In genomic region chr18:80004600-80005342, GRCh38 we compare ENCODE assay signal across 23 cellular contexts. TPM values are rescaled to one million over a fixed set of nuclear protein-coding genes. Genes with fewer than 3 reads are reported as not detected.
"Had no signal": no experiment of that assay in that cellular context is flagged by ENCODE, and none has a peak within 500 bp of the region (broad histone marks: within the 10 kb centered on the region; RNA-seq: fewer than 3 reads in every experiment).

No MANE protein-coding gene starts in this region.

- H3K27me3 Mint-ChIP-seq: activated CD4-positive, alpha-beta T cell treated with anti-CD3 and anti-CD28 coated beads, Interleukin-2, amount 10 ng/mL, durations not matched to agents 24 days and 14 days; activated CD8-positive, alpha-beta memory T cell treated with anti-CD3 and anti-CD28 coated beads, Interleukin-2, amount 10 ng/mL, durations not matched to agents 7 days and 5 days; activated naive CD4-positive, alpha-beta T cell treated with anti-CD3 and anti-CD28 coated beads, Interleukin-2, amount 50 U/mL, for 24 hours; activated T-cell treated with anti-CD3 and anti-CD28 coated beads, Interleukin-2, amount 50 U/mL, for 24 hours; T-helper 17 cell had no signal

- H3K4me3 ChIP-seq: ascending aorta, cardiac muscle cell had no signal

- H3K4me1 ChIP-seq: ascending aorta had no signal

- DNase-seq: activated CD4-positive, alpha-beta T cell treated with anti-CD3 and anti-CD28 coated beads for 1 hour; activated CD4-positive, alpha-beta T cell treated with anti-CD3 and anti-CD28 coated beads, Interleukin-2, amount 10 ng/mL, durations not matched to agents 24 days and 14 days; activated CD4-positive, alpha-beta T cell treated with anti-CD3 and anti-CD28 coated beads, Interleukin-2, amount 50 U/mL, for 48 hours; activated CD8-positive, alpha-beta memory T cell treated with anti-CD3 and anti-CD28 coated beads, Interleukin-2, amount 10 ng/mL, durations not matched to agents 7 days and 5 days; activated effector memory CD4-positive, alpha-beta T cell treated with Interleukin-2 at 50 U/mL for 16 hours; activated naive CD4-positive, alpha-beta T cell; activated T-cell treated with anti-CD3 and anti-CD28 coated beads, Interleukin-2, amount 50 U/mL, for 24 hours; NCI-H1092; NCI-H187; NCI-H2081; NCI-H510A treated with DMSO at 0.1 percent for 48 hours; NCI-H69; PC-3; SHP77 treated with DMSO at 0.1 percent for 48 hours; T-helper 17 cell; T-helper 9 cell had no signal

- ATAC-seq: activated CD8-positive, alpha-beta memory T cell treated with anti-CD3 and anti-CD28 coated beads, Interleukin-2, amount 10 ng/mL, durations not matched to agents 7 days and 5 days; PC-3; T-helper 17 cell; WTC11 had no signal

- H3K9me3 Mint-ChIP-seq: activated naive CD4-positive, alpha-beta T cell treated with anti-CD3 and anti-CD28 coated beads, Interleukin-2, amount 50 U/mL, for 24 hours had no signal

- H3K36me3 ChIP-seq: ascending aorta, cardiac muscle cell had no signal

- H3K27me3 ChIP-seq: ascending aorta, cardiac muscle cell had no signal

- H3K4me3 Mint-ChIP-seq: activated CD4-positive, alpha-beta T cell treated with anti-CD3 and anti-CD28 coated beads, Interleukin-2, amount 10 ng/mL, durations not matched to agents 24 days and 14 days; activated CD8-positive, alpha-beta memory T cell treated with anti-CD3 and anti-CD28 coated beads, Interleukin-2, amount 10 ng/mL, durations not matched to agents 7 days and 5 days; activated naive CD4-positive, alpha-beta T cell treated with anti-CD3 and anti-CD28 coated beads, Interleukin-2, amount 50 U/mL, for 24 hours; activated T-cell treated with anti-CD3 and anti-CD28 coated beads, Interleukin-2, amount 50 U/mL, for 24 hours; activated T-helper 1 cell treated with anti-CD3 and anti-CD28 coated beads, Interleukin-12 subunit alpha, Interleukin-12 subunit beta, Interleukin-2, Interleukin-4 antibody, amounts not matched to agents 30 ng/mL and 10 ng/mL and 1 ng/mL, durations not matched to agents 14 hours and 24 hours and 36 hours; brain; T-helper 17 cell; WTC11 had no signal

- H3K27ac Mint-ChIP-seq: activated CD4-positive, alpha-beta T cell treated with anti-CD3 and anti-CD28 coated beads, Interleukin-2, amount 10 ng/mL, durations not matched to agents 24 days and 14 days; activated CD8-positive, alpha-beta memory T cell treated with anti-CD3 and anti-CD28 coated beads, Interleukin-2, amount 10 ng/mL, durations not matched to agents 7 days and 5 days; activated naive CD4-positive, alpha-beta T cell treated with anti-CD3 and anti-CD28 coated beads, Interleukin-2, amount 50 U/mL, for 24 hours; activated T-cell treated with anti-CD3 and anti-CD28 coated beads, Interleukin-2, amount 50 U/mL, for 24 hours; activated T-helper 1 cell treated with anti-CD3 and anti-CD28 coated beads, Interleukin-12 subunit alpha, Interleukin-12 subunit beta, Interleukin-2, Interleukin-4 antibody, amounts not matched to agents 30 ng/mL and 10 ng/mL and 1 ng/mL, durations not matched to agents 14 hours and 24 hours and 36 hours; T-helper 17 cell; WTC11 had no signal

- H3K4me1 Mint-ChIP-seq: activated CD4-positive, alpha-beta T cell treated with anti-CD3 and anti-CD28 coated beads, Interleukin-2, amount 10 ng/mL, durations not matched to agents 24 days and 14 days; activated CD8-positive, alpha-beta memory T cell treated with anti-CD3 and anti-CD28 coated beads, Interleukin-2, amount 10 ng/mL, durations not matched to agents 7 days and 5 days; activated naive CD4-positive, alpha-beta T cell treated with anti-CD3 and anti-CD28 coated beads, Interleukin-2, amount 50 U/mL, for 24 hours; brain; T-helper 17 cell had no signal

- H3K27ac ChIP-seq: ascending aorta, cardiac muscle cell had no signal

RNA-seq across cellular contexts. Expression of gene HSBP1L1, which starts 40.3 kb away (rescaled TPM):
- total RNA-seq: LHCN-M2 had no signal
